ENCODE assay signal across 8 cellular contexts in genomic region chr5:112757468-112758208, GRCh38. TPM values are rescaled to one million over a fixed set of nuclear protein-coding genes. Genes with fewer than 3 reads are reported as not detected.
DNase-seq lines count a peak whose midpoint lies in the region; ATAC-seq, FAIRE-seq and TF ChIP-seq lines count a peak whose summit lies in the region.

No MANE protein-coding gene starts in this region.

- POLR2A ChIA-PET in GM12878 (lab: Charles Lee) = interaction anchor here (1.0 kb wide), 1 partner anchor 71 kb away, joined by 3 read pairs; no protein-coding TSS in a partner anchor

- peak; percentile 78 for FAIRE-seq in GM12878 (lab: Jason Lieb, UNC)

- RAD21 ChIA-PET in GM12878 (lab: Charles Lee; ENCODE audit: unreplicated experiment) = interaction anchor here (0.7 to 4.8 kb wide), 31 partner anchors 9 to 583 kb away, joined by 3 to 57 read pairs (median 6); partner anchors contain the start of genes REEP5 and SRP19

- 49% methylated on average over 3 of the region's 3 CpGs for WGBS in GM12878 (ENCODE audit: insufficient coverage, insufficient replicate concordance, low lambda C conversion rate, missing lambda C conversion rate)
- 50 to 68% (median 59%) methylated on average over 3 of the region's 3 CpGs for WGBS in spleen, 5 donors

- peak; percentile 58 to 77 (median 75); a peak in 5 of 6 replicates for TF ChIP-seq CTCF in GM12878 (IDR thresholded peaks at IDR 0.05 in 2 of 3, conservative IDR thresholded peaks at IDR 0.05 in 1 of 3; ENCODE audit: control insufficient read depth in 2 of 3, extremely low read depth in 1 of 3, insufficient read depth in 1 of 3, low read depth in 3 of 3, low read length in 3 of 3)
- TF ChIP-seq CTCF in spleen (IDR thresholded peaks at IDR 0.05 in 8 of 11, conservative IDR thresholded peaks at IDR 0.05 in 3 of 11) = peak; percentile 60 to 86 (median 78)

- intact Hi-C loops in GM12878 (cut with micrococcal nuclease; ENCODE audit: unreplicated experiment) = loop anchor here (1.0 to 10.0 kb wide), 5 partner anchors 50 to 583 kb away; no protein-coding TSS in a partner anchor
- intact Hi-C loops in spleen (cut with DNase I; ENCODE audit: low total_unique reads) = loop anchor here (2.0 kb wide), 1 partner anchor 207 kb away; no protein-coding TSS in a partner anchor

- H2AFZ ChIP-seq in GM12878 (ENCODE audit: control insufficient read depth, low read depth, low read length) = no peak overlapping the region

- DNase-seq in COR-L47 (lab: John Stamatoyannopoulos, UW) = peak; percentile 65
- peak; percentile 24 for DNase-seq in NCI-H524 treated with DMSO at 0.1 percent for 48 hours (lab: John Stamatoyannopoulos, UW)
- DNase-seq in GM12878 (ENCODE audit: low read depth, low spot score) = peak; percentile 31
- peak; percentile 14 to 83 for DNase-seq in hippocampal formation (lab: John Stamatoyannopoulos, UW)
- no peak for DNase-seq in spleen
- no peak for DNase-seq in activated naive CD4-positive, alpha-beta T cell treated with Interleukin-2 at 50 U/mL for 16 hours

- SMC1A ChIA-PET in GM12878 (lab: Charles Lee; ENCODE audit: uncharacterized antibody, unreplicated experiment) = interaction anchor here (0.6 to 7.2 kb wide), 43 partner anchors 8 to 847 kb away, joined by 3 to 147 read pairs (median 4); partner anchors contain the start of gene DCP2

- ATAC-seq in GM18907 (IDR thresholded peaks at IDR 0.05; ENCODE audit: unreplicated experiment) = peak; percentile 87
- ATAC-seq in HG03175 (IDR thresholded peaks at IDR 0.05; ENCODE audit: unreplicated experiment) = peak; percentile 97
- peak; percentile 96 for ATAC-seq in GM12878

- no peak overlapping the region for H3K27ac ChIP-seq in GM12878 (ENCODE audit: control insufficient read depth, insufficient read depth)
- H3K27ac ChIP-seq in spleen = peak overlapping the region in 4 of 8 donors; percentile 26 to 42 (median 31)

- H4K20me1 ChIP-seq in GM12878 (ENCODE audit: control insufficient read depth, insufficient read depth) = no peaks in the 10 kb centered on the region

- no peak overlapping the region for H3K4me2 ChIP-seq in GM12878 (ENCODE audit: control insufficient read depth, insufficient read depth)

- CTCF ChIA-PET in GM12878 (lab: Yijun Ruan, JAX) = interaction anchor here (0.6 to 6.4 kb wide), 61 partner anchors 9 to 848 kb away, joined by 3 to 216 read pairs (median 6); partner anchors contain the start of gene APC

- H3K9me3 ChIP-seq in GM12878 (replicated peaks; ENCODE audit: control insufficient read depth, insufficient read depth, low read length) = no peaks in the 10 kb centered on the region
- H3K9me3 ChIP-seq in spleen = no peaks in the 10 kb centered on the region

- TF ChIP-seq RAD21 in GM12878 (IDR thresholded peaks at IDR 0.05; ENCODE audit: insufficient read depth, low read depth, low read length) = peak; percentile 86

- in situ Hi-C loops in GM12878 (cut with MboI) = loop anchor here (5.0 kb wide), 1 partner anchor 205 kb away; no protein-coding TSS in a partner anchor

- H3K36me3 ChIP-seq in GM12878 (ENCODE audit: control insufficient read depth in 2 of 2, insufficient read depth in 2 of 2, low read length in 1 of 2) (no peaks in the 10 kb centered on the region), spleen (peaks cover 0 to 47% (median 5%) of the 10 kb centered on the region in 6 donors)

- H3K4me1 ChIP-seq in GM12878 (ENCODE audit: control insufficient read depth, insufficient read depth, low read length) = no peaks in the 10 kb centered on the region
- peaks cover 0 to 19% (median 6%) of the 10 kb centered on the region in 6 donors for H3K4me1 ChIP-seq in spleen

- no peak overlapping the region for H3K9ac ChIP-seq in GM12878 (ENCODE audit: control insufficient read depth, insufficient read depth, low read length)

- H3K27me3 ChIP-seq in GM12878 (replicated peaks in 1 of 2; ENCODE audit: control insufficient read depth in 2 of 2, insufficient read depth in 2 of 2, low read length in 1 of 2) = no peaks in the 10 kb centered on the region
- no peaks in the 10 kb centered on the region for H3K27me3 ChIP-seq in spleen (replicated peaks in 1 of 7)

- no peak for TF ChIP-seq EP300 in GM12878 (IDR thresholded peaks at IDR 0.05; ENCODE audit: borderline replicate concordance in 1 of 2, control insufficient read depth in 1 of 2, low read depth in 2 of 2, low read length in 2 of 2)

- no peaks in the 10 kb centered on the region for H3K79me2 ChIP-seq in GM12878 (ENCODE audit: control insufficient read depth, insufficient read depth, low read length)

- TF ChIP-seq POLR2A in GM12878 (IDR thresholded peaks at IDR 0.05; ENCODE audit: low read depth, low read length) = no peak
- TF ChIP-seq POLR2A in spleen (IDR thresholded peaks at IDR 0.05) = no peak

- H3K4me3 ChIP-seq in GM12878 = no peak overlapping the region
- H3K4me3 ChIP-seq in spleen = no peak overlapping the region

- no TSS peak for BruUV-seq in GM12878 (replicated peaks; lab: Mats Ljungman, UMichigan)

TF ChIP-seq in GM12878, 131 proteins besides CTCF, POLR2A, EP300 and RAD21:
- TF ChIP-seq TARDBP (IDR thresholded peaks at IDR 0.05; ENCODE audit: borderline replicate concordance) (no peak), SMC3 (IDR thresholded peaks at IDR 0.05; ENCODE audit: borderline replicate concordance, low read length) (peak; percentile 87), SPI1 (IDR thresholded peaks at IDR 0.05; ENCODE audit: borderline replicate concordance, insufficient read depth, low read depth, low read length) (peak; percentile 51; the same call in 1 of the 2 replicates), IRF5 (IDR thresholded peaks at IDR 0.05; ENCODE audit: borderline replicate concordance) (no peak), CHD1 (IDR thresholded peaks at IDR 0.05; ENCODE audit: low read depth, low read length) (no peak), NFIC (IDR thresholded peaks at IDR 0.05; ENCODE audit: low read depth, low read length) (no peak)

RNA-seq across cellular contexts. Expression of gene APC, which starts 20.0 kb away (rescaled TPM):
- total RNA-seq in GM12878 (2013; cell fraction: nucleolus; rRNA removed) = 114 and 115 TPM in 2 replicates
- 22.3 and 24.8 TPM in 2 replicates for total RNA-seq in GM12878 (2014; rRNA removed)
- total RNA-seq in GM12878 (2014; rRNA removed; fragmentation: Illumina TruSeq; extraction: Trizol) = 20.9 and 22.6 TPM in 2 replicates
- 22.6 and 23.3 TPM in 2 replicates for total RNA-seq in GM12878 (2021)
- polyA plus RNA-seq in GM12878 (2011; ENCODE audit: low read depth) = 5.1 TPM
- polyA plus RNA-seq in GM12878 (2011; rRNA removed) = 14.4 and 17.3 TPM in 2 replicates
- polyA plus RNA-seq in GM12878 (2011; cell fraction: cytosol; rRNA removed) = 9.0 and 9.7 TPM in 2 replicates
- polyA plus RNA-seq in GM12878 (2011; cell fraction: nucleus; rRNA removed) = 26.4 and 31.7 TPM in 2 replicates
- polyA plus RNA-seq in GM12878 (2012) = 5.0 and 5.3 TPM in 2 replicates
- 12.5 and 14.8 TPM in 2 replicates for polyA plus RNA-seq in GM12878 (2014; fragmentation: Illumina TruSeq; extraction: Trizol)
- polyA plus RNA-seq in GM12878 (2014; fragmentation: Nextera tagmentation; extraction: Ambion mirVana) = 1 to 10 TPM; 3.2 to 7.2 TPM
- 8.6 and 12.2 TPM in 2 replicates for polyA plus RNA-seq in GM12878 (2014; rRNA removed)
- 10 to 100 TPM; 13.3 to 19.6 TPM for polyA plus RNA-seq in GM12878 (2016; fragmentation: Nextera tagmentation; extraction: Ambion mirVana)
- polyA minus RNA-seq in GM12878 (2011; rRNA and poly(A)+ RNA removed) = 37.2 and 48.2 TPM in 2 replicates
- 19.3 and 21.6 TPM in 2 replicates for polyA minus RNA-seq in GM12878 (2011; cell fraction: cytosol; rRNA and poly(A)+ RNA removed)
- polyA minus RNA-seq in GM12878 (2011; cell fraction: nucleus; rRNA and poly(A)+ RNA removed) = 50.3 and 85.1 TPM in 2 replicates
- 10 to 100 TPM; 37.9 to 83.0 (median 58.5) TPM for total RNA-seq in spleen
- 1 to 10 TPM; 2.1 to 6.2 (median 2.5) TPM for polyA plus RNA-seq in spleen

Comparison
In these comparisons a context has a peak if more than half of its experiments do, and no peak if none do; other contexts are left out.
1. DNase-seq: peak in COR-L47 (single experiment), NCI-H524 treated with DMSO at 0.1 percent for 48 hours (single experiment), GM12878 (single experiment) and hippocampal formation (2 of 2); none in spleen (single experiment) and activated naive CD4-positive, alpha-beta T cell treated with Interleukin-2 at 50 U/mL for 16 hours (single experiment).
2. Peak in every context shown above with its lines, with median percentiles within 50 percentile points of each other: ATAC-seq.